Comparison of ENCODE assay signal across 22 cellular contexts in the genomic region with DNA sequence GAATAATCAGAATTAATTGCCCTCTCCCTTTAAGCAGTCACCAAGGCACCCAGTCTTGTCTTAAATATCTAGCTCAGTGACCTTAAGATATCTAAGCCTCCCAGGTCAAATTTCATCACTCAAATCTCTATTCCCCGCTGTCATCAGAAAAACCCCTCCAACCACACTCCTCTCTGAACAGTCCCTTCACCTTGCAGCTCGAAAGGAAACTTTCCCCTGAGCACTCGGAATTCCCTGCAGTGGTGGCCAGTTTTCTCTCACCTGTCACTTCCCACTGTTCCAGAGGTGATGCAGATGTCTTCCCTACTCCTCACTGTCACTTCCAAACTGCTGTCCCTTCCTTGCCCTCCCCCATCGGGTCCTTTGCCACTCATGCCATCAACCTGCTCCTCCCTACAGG. TPM values are rescaled to one million over a fixed set of nuclear protein-coding genes. Genes with fewer than 3 reads are reported as not detected.
A peak's percentile ranks its signal among the peaks of the same experiment; 100 is the strongest.
DNase-seq lines count a peak whose midpoint lies in the region; ATAC-seq, FAIRE-seq and TF ChIP-seq lines count a peak whose summit lies in the region.
"Had no signal": no experiment of that assay in that cellular context is flagged by ENCODE, and none has a peak within 500 bp of the region (broad histone marks: within the 10 kb centered on the region; RNA-seq: fewer than 3 reads in every experiment).

No MANE protein-coding gene starts in this region.

- no peaks in the 10 kb centered on the region for H4K20me1 ChIP-seq in K562 (replicated peaks; ENCODE audit: control insufficient read depth, insufficient read depth, low read length)

- CTCF ChIA-PET in K562 (lab: Yijun Ruan, JAX; ENCODE audit: low intra/inter-chr PET ratio): no interaction called here

- H3K4me1 ChIP-seq in K562 (replicated peaks in 1 of 2; ENCODE audit: control insufficient read depth in 2 of 2, insufficient read depth in 2 of 2, low read length in 2 of 2): peaks cover 4 to 17% of the 10 kb centered on the region in 2 experiments; a peak in 3 of 5 replicates
- H3K4me1 ChIP-seq: Peyer's patch had no signal

- intact Hi-C loops in K562 (cut with micrococcal nuclease): no loop called here

- TF ChIP-seq EP300 in K562 (IDR thresholded peaks at IDR 0.05; ENCODE audit: low read length): no peak

- no peak overlapping the region for H3K4me2 ChIP-seq in K562 (ENCODE audit: insufficient read depth, low read length)
- H3K4me2 ChIP-seq: KMS-11 had no signal

- peak; percentile 77 for DNase-seq in NCI-H82 (lab: John Stamatoyannopoulos, UW)
- DNase-seq in NCI-H82 treated with DMSO at 0.1 percent for 48 hours (lab: John Stamatoyannopoulos, UW; ENCODE audit: unreplicated experiment): no peak
- no peak for DNase-seq in K562 (ENCODE audit: extremely low read depth in 1 of 4, low spot score in 3 of 4)
- DNase-seq in NCI-H345 treated with DMSO at 0.1 percent for 48 hours (lab: John Stamatoyannopoulos, UW; ENCODE audit: unreplicated experiment): no peak
- no peak for DNase-seq in NCI-H524 (lab: John Stamatoyannopoulos, UW)
- no peak for DNase-seq in GM10266 (ENCODE audit: extremely low spot score)
- DNase-seq in MG63: no peak
- DNase-seq: C1 segment of cervical spinal cord; CD8-positive, alpha-beta T cell; DND-41; NCI-H1105 treated with DMSO at 0.1 percent for 48 hours; NCI-H1694 treated with DMSO at 0.1 percent for 48 hours; NCI-H2081 treated with DMSO at 0.1 percent for 48 hours; NCI-H2171 treated with DMSO at 0.1 percent for 48 hours; NK-92 treated with Interleukin-12 subunit alpha and Interleukin-12 subunit beta, amount 100 ng/mL, for 24 hours; Peyer's patch; SJCRH30; T-cell had no signal

- POLR2A ChIA-PET in K562 (lab: Yijun Ruan, JAX): interaction anchor here (1.6 to 2.1 kb wide), 3 partner anchors 8 to 19 kb away, joined by 3 to 7 read pairs (median 5); no protein-coding TSS in a partner anchor

- no peaks in the 10 kb centered on the region for H3K27me3 ChIP-seq in K562 (ENCODE audit: control insufficient read depth in 2 of 2, insufficient read depth in 2 of 2, low read length in 2 of 2)
- no peaks in the 10 kb centered on the region for H3K27me3 ChIP-seq in MG63
- H3K27me3 ChIP-seq: Peyer's patch, SJCRH30 had no signal

- no peak for TF ChIP-seq POLR2A in K562 (conservative IDR thresholded peaks at IDR 0.05)

- in situ Hi-C loops in K562 (cut with MboI): no loop called here

- H3K27ac ChIP-seq in K562 (ENCODE audit: extremely low read depth, low read depth, low read length): no peak overlapping the region
- H3K27ac ChIP-seq: 22Rv1, KMS-11, Peyer's patch, SJCRH30 had no signal

- TF ChIP-seq RAD21 in K562 (CRISPR knock-in tag; conservative IDR thresholded peaks at IDR 0.05 in 1 of 2, IDR thresholded peaks at IDR 0.05 in 1 of 2): no peak

- H3K9me3 ChIP-seq in K562 (replicated peaks; ENCODE audit: control insufficient read depth, insufficient read depth, low read depth, low read length) (no peaks in the 10 kb centered on the region), MG63 (no peaks in the 10 kb centered on the region)
- H3K9me3 ChIP-seq: Peyer's patch, SJCRH30 had no signal

- 47% methylated on average over 3 of the region's 4 CpGs for WGBS in K562 (ENCODE audit: insufficient coverage, low coverage, missing lambda C conversion rate)

- no peak for FAIRE-seq in K562 (lab: Jason Lieb, UNC)
- FAIRE-seq: GM18507 had no signal

- H3K36me3 ChIP-seq in K562 (ENCODE audit: control insufficient read depth, insufficient read depth, low read length) (no peaks in the 10 kb centered on the region), MG63 (no peaks in the 10 kb centered on the region)
- H3K36me3 ChIP-seq: Peyer's patch, SJCRH30 had no signal

- H3K4me3 ChIP-seq in K562: no peak overlapping the region
- no peak overlapping the region for H3K4me3 ChIP-seq in MG63
- H3K4me3 ChIP-seq: Peyer's patch, SJCRH30 had no signal

- TF ChIP-seq CTCF in K562 (IDR thresholded peaks at IDR 0.05 in 2 of 3, conservative IDR thresholded peaks at IDR 0.05 in 1 of 3; ENCODE audit: insufficient read depth in 2 of 3, low read depth in 1 of 3, low read length in 3 of 3) (no peak), GM10266 (IDR thresholded peaks at IDR 0.05; ENCODE audit: control insufficient read depth, insufficient read depth, low read depth, missing control alignments) (no peak)

- ATAC-seq in HG03039 (IDR thresholded peaks at IDR 0.05; ENCODE audit: unreplicated experiment) (peak; percentile 59), K562 (no peak)
- ATAC-seq: CD8-positive, alpha-beta T cell; T-cell had no signal

- no peaks in the 10 kb centered on the region for H3K9me1 ChIP-seq in K562 (ENCODE audit: control insufficient read depth, insufficient read depth, low read length)

- no TSS peak for BruUV-seq in K562 (replicated peaks; lab: Mats Ljungman, UMichigan)

- H3K79me2 ChIP-seq in K562 (ENCODE audit: control insufficient read depth, insufficient read depth, low read length): no peaks in the 10 kb centered on the region

- peak overlapping the region in 1 of 2 experiments; percentile 10; a peak in 1 of 4 replicates for H3K9ac ChIP-seq in K562 (ENCODE audit: insufficient read depth in 1 of 2, low read depth in 2 of 2, low read length in 2 of 2)
- H3K9ac ChIP-seq: KMS-11 had no signal

- 0 out of 2 replicates have a peak overlapping the region, but pooled peaks have one; percentile 2 for H2AFZ ChIP-seq in K562 (ENCODE audit: low read depth, low read length)

TF ChIP-seq in K562, 482 proteins besides CTCF, POLR2A, EP300 and RAD21 (continues in another document):
- no peak for TF ChIP-seq MED1 (CRISPR knock-in tag; IDR thresholded peaks at IDR 0.05; ENCODE audit: borderline replicate concordance)
- no peak for TF ChIP-seq ZBTB17 (CRISPR knock-in tag; IDR thresholded peaks at IDR 0.05)
- no peak for TF ChIP-seq SMC3 (conservative IDR thresholded peaks at IDR 0.05; ENCODE audit: insufficient read depth, low read depth, low read length)

RNA-seq across cellular contexts. Expression of a gene that starts 15.2 kb away (rescaled TPM):
- 31.2 and 100 TPM in 2 replicates for total RNA-seq in K562 (2011; cell fraction: chromatin; rRNA removed; ENCODE audit: low replicate concordance)
- 12.0 and 17.5 TPM in 2 replicates for total RNA-seq in K562 (2011; cell fraction: nucleolus; rRNA removed)
- total RNA-seq in K562 (2011; cell fraction: nucleoplasm; rRNA removed): 39.2 and 64.7 TPM in 2 replicates
- total RNA-seq in K562 (2014; rRNA removed) (42.0 and 53.7 TPM in 2 replicates), K562 (2014; rRNA removed; fragmentation: Illumina TruSeq; extraction: Trizol) (96.7 and 113 TPM in 2 replicates), K562 (2015; rRNA removed; fragmentation: Illumina TruSeq; extraction: Trizol) (69.7 and 73.9 TPM in 2 replicates), K562 (2021) (66.4 and 66.7 TPM in 2 replicates)
- polyA plus RNA-seq in K562 (2011; rRNA removed) (40.6 and 61.7 TPM in 2 replicates), K562 (2014; fragmentation: Illumina TruSeq; extraction: Trizol) (54.3 and 62.1 TPM in 2 replicates), K562 (2014; fragmentation: Nextera tagmentation; extraction: Ambion mirVana) (10 to 100 TPM; 20.6 to 25.8 TPM), K562 (2014; rRNA removed) (45.4 and 50.5 TPM in 2 replicates)
- 5.3 and 11.1 TPM in 2 replicates for polyA plus RNA-seq in K562 (2011; cell fraction: cytosol; rRNA removed)
- polyA plus RNA-seq in K562 (2011; cell fraction: nucleus; rRNA removed): 19.1 and 29.0 TPM in 2 replicates
- polyA plus RNA-seq in K562 (2012): 29.6 and 39.3 TPM in 2 replicates
- polyA minus RNA-seq in K562 (2011; rRNA and poly(A)+ RNA removed): 65.0 and 84.1 TPM in 2 replicates
- 24.6 and 25.9 TPM in 2 replicates for polyA minus RNA-seq in K562 (2011; cell fraction: cytosol; rRNA and poly(A)+ RNA removed)
- polyA minus RNA-seq in K562 (2011; cell fraction: nucleus; rRNA and poly(A)+ RNA removed): 28.0 and 57.1 TPM in 2 replicates
- 27.5 and 62.9 TPM in 2 replicates for total RNA-seq in MG63 (2014; rRNA removed; shearing (Covaris generic); ENCODE audit: low replicate concordance)
